ENCODE assay signal across 18 cellular contexts in the genomic region with DNA sequence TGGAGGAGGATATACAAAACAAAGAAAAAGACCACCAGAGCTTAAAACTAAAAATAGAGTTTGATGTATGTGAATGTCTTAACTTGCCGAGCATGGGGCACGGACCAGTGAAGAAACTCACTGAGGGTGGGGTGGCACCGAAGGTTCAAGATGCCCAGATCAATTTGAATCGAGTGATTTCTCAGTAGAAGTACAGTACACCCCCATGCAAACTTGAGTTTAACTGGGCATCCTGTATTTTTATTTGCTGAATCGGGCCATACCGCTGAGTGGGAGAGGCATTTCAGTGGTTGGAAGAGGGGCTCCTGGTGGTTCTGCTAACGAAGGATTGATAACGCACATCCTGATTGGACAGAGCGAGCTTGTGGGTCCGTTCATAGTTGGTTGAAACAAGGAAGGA.
DNase-seq lines count a peak whose midpoint lies in the region; ATAC-seq and TF ChIP-seq lines count a peak whose summit lies in the region.
"Had no signal": no experiment of that assay in that cellular context is flagged by ENCODE, and none has a peak within 500 bp of the region (broad histone marks: within the 10 kb centered on the region; RNA-seq: fewer than 3 reads in every experiment).

No MANE protein-coding gene starts in this region.

- H3K4me1 ChIP-seq in prostate gland (replicated peaks) (peaks cover 10% of the 10 kb centered on the region), tibial artery (peaks cover 5 to 64% (median 54%) of the 10 kb centered on the region in 4 donors), lower lobe of right lung (no peaks in the 10 kb centered on the region)

- H3K27me3 Mint-ChIP-seq in natural killer cell treated with Interleukin-12 subunit alpha and Interleukin-12 subunit beta and Interleukin-15 and Interleukin-18, amount 100 ng/mL, for 72 hours: peaks cover 24 to 34% of the 10 kb centered on the region in 2 donors
- H3K27me3 Mint-ChIP-seq in natural killer cell (ENCODE audit: low read depth in 2 of 2): peaks cover 17 to 37% of the 10 kb centered on the region in 2 donors

- no peak overlapping the region for H3K4me3 Mint-ChIP-seq in natural killer cell treated with Interleukin-12 subunit alpha and Interleukin-12 subunit beta and Interleukin-15 and Interleukin-18, amount 100 ng/mL, for 72 hours
- H3K4me3 Mint-ChIP-seq in natural killer cell: no peak overlapping the region
- H3K4me3 Mint-ChIP-seq: B cell; CD4-positive, CD25-positive, alpha-beta regulatory T cell had no signal

- no peaks in the 10 kb centered on the region for H3K9me3 Mint-ChIP-seq in natural killer cell treated with Interleukin-12 subunit alpha and Interleukin-12 subunit beta and Interleukin-15 and Interleukin-18, amount 100 ng/mL, for 72 hours
- H3K9me3 Mint-ChIP-seq in natural killer cell: no peaks in the 10 kb centered on the region

- H3K27ac Mint-ChIP-seq in natural killer cell treated with Interleukin-12 subunit alpha and Interleukin-12 subunit beta and Interleukin-15 and Interleukin-18, amount 100 ng/mL, for 72 hours: no peak overlapping the region
- H3K27ac Mint-ChIP-seq in natural killer cell: no peak overlapping the region
- H3K27ac Mint-ChIP-seq: B cell; CD4-positive, CD25-positive, alpha-beta regulatory T cell had no signal

- no peak for ATAC-seq in natural killer cell treated with Interleukin-12 subunit alpha and Interleukin-12 subunit beta and Interleukin-15 and Interleukin-18, amount 100 ng/mL, for 72 hours
- ATAC-seq in natural killer cell (no peak), lower lobe of right lung (no peak)
- ATAC-seq: HepG2 had no signal

- H3K9me3 ChIP-seq in prostate gland (no peaks in the 10 kb centered on the region), tibial artery (peaks cover 0 to 4% (median 0%) of the 10 kb centered on the region in 3 donors), lower lobe of right lung (no peaks in the 10 kb centered on the region)

- H3K27ac ChIP-seq in prostate gland (peak overlapping the region; percentile 81 to 88), tibial artery (peak overlapping the region; percentile 94 to 95), lower lobe of right lung (no peak overlapping the region)

- H3K36me3 ChIP-seq in prostate gland (no peaks in the 10 kb centered on the region), tibial artery (no peaks in the 10 kb centered on the region), lower lobe of right lung (no peaks in the 10 kb centered on the region)

- H3K27me3 ChIP-seq in prostate gland (replicated peaks; ENCODE audit: insufficient read depth): no peaks in the 10 kb centered on the region
- H3K27me3 ChIP-seq in tibial artery: no peaks in the 10 kb centered on the region
- peaks cover 34% of the 10 kb centered on the region for H3K27me3 ChIP-seq in lower lobe of right lung (ENCODE audit: low read depth)

- H3K4me3 ChIP-seq in prostate gland (no peak overlapping the region), tibial artery (no peak overlapping the region), lower lobe of right lung (no peak overlapping the region)

- H3K4me1 Mint-ChIP-seq in natural killer cell treated with Interleukin-12 subunit alpha and Interleukin-12 subunit beta and Interleukin-15 and Interleukin-18, amount 100 ng/mL, for 72 hours (ENCODE audit: low read depth in 2 of 2): no peaks in the 10 kb centered on the region
- H3K4me1 Mint-ChIP-seq in natural killer cell: no peaks in the 10 kb centered on the region

- WGBS in prostate gland: 71% methylated on average over 10 of the region's 10 CpGs

- TF ChIP-seq POLR2A in prostate gland (IDR thresholded peaks at IDR 0.05): no peak

- intact Hi-C loops in natural killer cell (cut with micrococcal nuclease) (no loop called here), prostate gland (cut with DNase I) (no loop called here), tibial artery (cut with DNase I; ENCODE audit: low total_unique reads) (loop anchor here (10.0 kb wide), 1 partner anchor 562 kb away; no protein-coding TSS in a partner anchor), lower lobe of right lung (cut with DNase I) (no loop called here)

- peak; percentile 28 for DNase-seq in natural killer cell treated with Interleukin-12 subunit alpha and Interleukin-12 subunit beta and Interleukin-15 and Interleukin-18, amount 100 ng/mL, for 72 hours (ENCODE audit: low spot score)
- DNase-seq in natural killer cell: no peak
- DNase-seq in prostate gland (ENCODE audit: low spot score): no peak
- peak in 1 of 2 donors; percentile 63 for DNase-seq in tibial artery
- no peak for DNase-seq in CD1c-positive myeloid dendritic cell (ENCODE audit: extremely low spot score)
- no peak for DNase-seq in lower lobe of right lung
- no peak for DNase-seq in stimulated activated naive CD4-positive, alpha-beta T cell treated with Interleukin-2 at 50 U/mL for 16 hours (lab: John Stamatoyannopoulos, UW)
- DNase-seq: CD4-positive, CD25-positive, alpha-beta regulatory T cell; COR-L47; DMS 273 treated with DMSO at 0.1 percent for 48 hours; KG1; MV-4-11; NCI-H1694 treated with DMSO at 0.1 percent for 48 hours; NCI-H2107; NCI-H510A; NCI-H774 had no signal

- no peaks in the 10 kb centered on the region for H3K36me3 Mint-ChIP-seq in natural killer cell treated with Interleukin-12 subunit alpha and Interleukin-12 subunit beta and Interleukin-15 and Interleukin-18, amount 100 ng/mL, for 72 hours
- H3K36me3 Mint-ChIP-seq in natural killer cell: no peaks in the 10 kb centered on the region
- H3K36me3 Mint-ChIP-seq: CD4-positive, CD25-positive, alpha-beta regulatory T cell had no signal

- TF ChIP-seq CTCF in natural killer cell (IDR thresholded peaks at IDR 0.05) (no peak), prostate gland (IDR thresholded peaks at IDR 0.05) (no peak), tibial artery (IDR thresholded peaks at IDR 0.05) (no peak), lower lobe of right lung (IDR thresholded peaks at IDR 0.05) (no peak)
